ENCODE assay signal across 22 cellular contexts in the genomic region with DNA sequence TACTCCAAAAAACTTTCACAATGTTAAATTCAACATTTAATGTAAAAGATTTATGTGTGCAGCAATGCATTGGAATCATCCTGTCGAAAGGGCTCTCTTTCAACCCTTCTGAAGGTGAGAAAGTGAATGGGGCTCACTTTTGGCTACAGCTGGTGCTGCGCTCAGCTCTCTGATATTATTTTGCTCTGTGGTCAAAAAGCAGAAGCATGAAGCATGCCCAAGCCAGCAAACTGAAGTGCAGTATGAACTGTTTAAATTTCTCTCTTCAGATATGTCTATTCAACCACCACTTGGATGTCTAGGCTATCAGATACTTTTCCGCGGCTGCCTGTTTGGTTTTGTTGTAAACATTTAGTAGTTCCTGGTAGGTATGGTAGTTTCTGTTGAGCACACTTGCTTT.
"Had no signal": no experiment of that assay in that cellular context is flagged by ENCODE, and none has a peak within 500 bp of the region (broad histone marks: within the 10 kb centered on the region; RNA-seq: fewer than 3 reads in every experiment).

No MANE protein-coding gene starts in this region.

- ATAC-seq: left lobe of liver; natural killer cell; sciatic nerve; stimulated activated naive CD8-positive, alpha-beta T cell treated with anti-CD3 and anti-CD28 coated beads, Interleukin-15, amount 100 ng/mL, for 72 hours had no signal

- H3K36me3 ChIP-seq: right atrium auricular region, suprapubic skin, thyroid gland had no signal

- H3K9me3 ChIP-seq: right atrium auricular region, suprapubic skin, thyroid gland had no signal

- DNase-seq: dorsolateral prefrontal cortex; effector CD4-positive, alpha-beta T cell; head of caudate nucleus; kidney; natural killer cell; stimulated activated CD4-positive, alpha-beta T cell treated with anti-CD3 and anti-CD28 coated beads, Interleukin-12 subunit alpha, Interleukin-12 subunit beta, amount 100 ng/mL, for 4 hours; stimulated activated CD4-positive, alpha-beta T cell treated with anti-CD3 and anti-CD28 coated beads, Interleukin-1b, Interleukin-23, amount 100 ng/mL, for 48 hours; stimulated activated CD4-positive, alpha-beta T cell treated with anti-CD3 and anti-CD28 coated beads, Interleukin-4, amount 100 ng/mL, for 1 hour; stimulated activated CD8-positive, alpha-beta memory T cell treated with anti-CD3 and anti-CD28 coated beads, Interleukin-4, amount 100 ng/mL, for 48 hours; stimulated activated naive CD4-positive, alpha-beta T cell; stimulated activated naive CD8-positive, alpha-beta T cell treated with anti-CD3 and anti-CD28 coated beads, Interleukin-15, amount 100 ng/mL, for 72 hours; thyroid gland; trophoblast cell had no signal

- H3K4me1 ChIP-seq: parathyroid adenoma, right atrium auricular region, suprapubic skin, thyroid gland had no signal

- H3K27ac ChIP-seq: dorsolateral prefrontal cortex, parathyroid adenoma, right atrium auricular region, suprapubic skin, thyroid gland had no signal

- H3K4me3 Mint-ChIP-seq: memory B cell; natural killer cell; stimulated activated naive CD8-positive, alpha-beta T cell treated with anti-CD3 and anti-CD28 coated beads, Interleukin-15, amount 100 ng/mL, for 72 hours had no signal

- H3K9me3 Mint-ChIP-seq: memory B cell; stimulated activated naive CD8-positive, alpha-beta T cell treated with anti-CD3 and anti-CD28 coated beads, Interleukin-15, amount 100 ng/mL, for 72 hours had no signal

- H3K27ac Mint-ChIP-seq: memory B cell; natural killer cell; progenitor cell of endocrine pancreas; stimulated activated naive CD8-positive, alpha-beta T cell treated with anti-CD3 and anti-CD28 coated beads, Interleukin-15, amount 100 ng/mL, for 72 hours had no signal

- H3K27me3 Mint-ChIP-seq: memory B cell; progenitor cell of endocrine pancreas; stimulated activated naive CD8-positive, alpha-beta T cell treated with anti-CD3 and anti-CD28 coated beads, Interleukin-15, amount 100 ng/mL, for 72 hours had no signal

- H3K27me3 ChIP-seq: dorsolateral prefrontal cortex, right atrium auricular region, suprapubic skin, thyroid gland had no signal

- H3K4me3 ChIP-seq: dorsolateral prefrontal cortex, lung, right atrium auricular region, smooth muscle cell, suprapubic skin, thyroid gland had no signal

- H3K4me1 Mint-ChIP-seq: memory B cell; natural killer cell; stimulated activated naive CD8-positive, alpha-beta T cell treated with anti-CD3 and anti-CD28 coated beads, Interleukin-15, amount 100 ng/mL, for 72 hours had no signal

- H3K36me3 Mint-ChIP-seq: memory B cell, natural killer cell had no signal
